Comparison of ENCODE assay signal across 28 cellular contexts in the genomic region with DNA sequence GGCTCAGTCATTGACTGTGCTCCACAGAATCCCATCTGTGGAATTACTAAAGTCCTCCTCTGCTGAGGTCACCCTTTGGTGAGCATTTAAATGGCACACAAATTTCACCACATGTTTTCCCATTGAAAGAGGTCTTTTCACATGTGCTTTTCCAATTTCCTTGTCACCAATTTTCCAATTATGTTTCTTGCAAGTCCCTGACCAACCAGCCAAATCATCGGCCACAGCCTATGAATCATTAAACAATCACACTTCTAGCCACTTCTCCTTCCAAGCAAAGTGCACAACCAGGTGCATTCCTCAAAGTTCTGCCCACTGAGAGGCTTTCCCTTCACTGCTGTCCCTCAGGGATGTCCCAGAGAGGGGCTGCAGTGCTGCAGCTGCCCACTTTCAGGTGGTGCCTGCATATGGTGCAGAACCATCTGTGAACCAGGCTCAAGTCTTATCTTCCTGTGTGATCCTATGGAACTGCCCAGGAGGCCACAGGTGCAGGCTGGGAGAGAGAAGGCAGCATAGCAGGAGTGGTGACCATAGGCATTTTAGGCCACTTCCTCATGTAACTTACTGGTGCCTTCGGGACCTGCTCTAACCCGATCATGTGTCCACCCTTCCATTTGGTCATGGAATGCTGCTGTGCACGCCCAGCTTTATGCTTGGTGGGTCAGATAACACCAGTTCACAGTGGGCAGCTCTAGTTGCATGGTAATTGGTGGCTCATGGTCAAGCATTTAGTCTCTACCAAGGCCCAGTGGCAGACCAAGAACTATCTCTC.
DNase-seq lines count a peak whose midpoint lies in the region; ATAC-seq and TF ChIP-seq lines count a peak whose summit lies in the region.
"Had no signal": no experiment of that assay in that cellular context is flagged by ENCODE, and none has a peak within 500 bp of the region (broad histone marks: within the 10 kb centered on the region; RNA-seq: fewer than 3 reads in every experiment).

No MANE protein-coding gene starts in this region.

- H3K4me3 ChIP-seq in endodermal cell (ENCODE audit: low read length) = no peak overlapping the region
- H3K4me3 ChIP-seq in suprapubic skin = no peak overlapping the region
- H3K4me3 ChIP-seq: adrenal gland; BLaER1 treated with 17β-estradiol and CSF1 and Interleukin-3, amounts not matched to agents 10 nM and 100 nM; SJSA1 had no signal

- no peak overlapping the region for H3K4me3 Mint-ChIP-seq in endodermal cell
- no peak overlapping the region for H3K4me3 Mint-ChIP-seq in natural killer cell treated with Interleukin-12 subunit alpha and Interleukin-12 subunit beta and Interleukin-15 and Interleukin-18, amount 100 ng/mL, for 72 hours
- H3K4me3 Mint-ChIP-seq: activated T-cell treated with anti-CD3 and anti-CD28 coated beads, Interleukin-2, amount 50 U/mL, for 72 hours; brain; H9; naive thymus-derived CD8-positive, alpha-beta T cell; stimulated activated naive B cell treated with anti-CD40 and anti-IgM and Interleukin-4, amounts not matched to agents 10 μg/mL and 1 μg/mL and 100 μg/mL, for 72 hours had no signal

- no peaks in the 10 kb centered on the region for H3K27me3 ChIP-seq in endodermal cell (ENCODE audit: control insufficient read depth, insufficient read depth, low read length, poor library complexity, severe bottlenecking)
- H3K27me3 ChIP-seq in suprapubic skin = no peaks in the 10 kb centered on the region
- H3K27me3 ChIP-seq: adrenal gland; BLaER1 treated with 17β-estradiol and CSF1 and Interleukin-3, amounts not matched to agents 10 nM and 100 nM; SJSA1 had no signal

- TF ChIP-seq POLR2A in suprapubic skin (IDR thresholded peaks at IDR 0.05) = no peak

- H3K9me3 ChIP-seq in endodermal cell (ENCODE audit: control insufficient read depth, low read length) (no peaks in the 10 kb centered on the region), suprapubic skin (no peaks in the 10 kb centered on the region)
- H3K9me3 ChIP-seq: adrenal gland had no signal

- no peak overlapping the region for H3K27ac ChIP-seq in endodermal cell (ENCODE audit: low read depth, low read length)
- no peak overlapping the region for H3K27ac ChIP-seq in suprapubic skin
- H3K27ac ChIP-seq: 22Rv1; adrenal gland; BLaER1 treated with 17β-estradiol and CSF1 and Interleukin-3, amounts not matched to agents 10 nM and 100 nM had no signal

- H3K9me3 Mint-ChIP-seq in endodermal cell = no peaks in the 10 kb centered on the region
- H3K9me3 Mint-ChIP-seq in natural killer cell treated with Interleukin-12 subunit alpha and Interleukin-12 subunit beta and Interleukin-15 and Interleukin-18, amount 100 ng/mL, for 72 hours = no peaks in the 10 kb centered on the region
- H3K9me3 Mint-ChIP-seq: activated T-cell treated with anti-CD3 and anti-CD28 coated beads, Interleukin-2, amount 50 U/mL, for 72 hours; H9; naive thymus-derived CD8-positive, alpha-beta T cell; stimulated activated naive B cell treated with anti-CD40 and anti-IgM and Interleukin-4, amounts not matched to agents 10 μg/mL and 1 μg/mL and 100 μg/mL, for 72 hours had no signal

- no peak for TF ChIP-seq EP300 in suprapubic skin (IDR thresholded peaks at IDR 0.05)

- H3K36me3 ChIP-seq in endodermal cell (ENCODE audit: control insufficient read depth, insufficient read depth, low read length) (no peaks in the 10 kb centered on the region), suprapubic skin (peaks cover 4% of the 10 kb centered on the region)
- H3K36me3 ChIP-seq: adrenal gland had no signal

- H3K27ac Mint-ChIP-seq in endodermal cell = no peak overlapping the region
- H3K27ac Mint-ChIP-seq in natural killer cell treated with Interleukin-12 subunit alpha and Interleukin-12 subunit beta and Interleukin-15 and Interleukin-18, amount 100 ng/mL, for 72 hours = no peak overlapping the region
- H3K27ac Mint-ChIP-seq: activated T-cell treated with anti-CD3 and anti-CD28 coated beads, Interleukin-2, amount 50 U/mL, for 72 hours; H9; naive thymus-derived CD8-positive, alpha-beta T cell; stimulated activated naive B cell treated with anti-CD40 and anti-IgM and Interleukin-4, amounts not matched to agents 10 μg/mL and 1 μg/mL and 100 μg/mL, for 72 hours had no signal

- no peak overlapping the region for H3K9ac ChIP-seq in endodermal cell (ENCODE audit: extremely low read depth, low read length, poor library complexity, severe bottlenecking)
- H3K9ac ChIP-seq: BLaER1 treated with 17β-estradiol and CSF1 and Interleukin-3, amounts not matched to agents 10 nM and 100 nM had no signal

- ATAC-seq in natural killer cell treated with Interleukin-12 subunit alpha and Interleukin-12 subunit beta and Interleukin-15 and Interleukin-18, amount 100 ng/mL, for 72 hours = no peak
- no peak for ATAC-seq in HG02798 (IDR thresholded peaks at IDR 0.05; ENCODE audit: poor library complexity, unreplicated experiment)
- ATAC-seq: activated T-cell treated with anti-CD3 and anti-CD28 coated beads, Interleukin-2, amount 50 U/mL, for 72 hours; naive thymus-derived CD8-positive, alpha-beta T cell; stimulated activated naive B cell treated with anti-CD40 and anti-IgM and Interleukin-4, amounts not matched to agents 10 μg/mL and 1 μg/mL and 100 μg/mL, for 72 hours had no signal

- 90 to 100% methylated on average over 2 to 4 of the region's 4 CpGs for WGBS in endodermal cell (ENCODE audit: insufficient coverage in 1 of 2, insufficient read length in 1 of 2), 2 experiments
- WGBS in suprapubic skin = 95% methylated on average over 4 of the region's 4 CpGs

- TF ChIP-seq CTCF in endodermal cell (conservative IDR thresholded peaks at IDR 0.05) (no peak), suprapubic skin (IDR thresholded peaks at IDR 0.05) (no peak)

- no peaks in the 10 kb centered on the region for H3K4me1 Mint-ChIP-seq in endodermal cell
- no peaks in the 10 kb centered on the region for H3K4me1 Mint-ChIP-seq in natural killer cell treated with Interleukin-12 subunit alpha and Interleukin-12 subunit beta and Interleukin-15 and Interleukin-18, amount 100 ng/mL, for 72 hours (ENCODE audit: low read depth in 2 of 2)
- H3K4me1 Mint-ChIP-seq: H9 had no signal

- no peaks in the 10 kb centered on the region for H3K4me1 ChIP-seq in endodermal cell (ENCODE audit: control insufficient read depth, insufficient read depth, low read length)
- no peaks in the 10 kb centered on the region for H3K4me1 ChIP-seq in suprapubic skin
- H3K4me1 ChIP-seq: adrenal gland had no signal

- no peaks in the 10 kb centered on the region for H3K27me3 Mint-ChIP-seq in endodermal cell (ENCODE audit: insufficient read depth)
- H3K27me3 Mint-ChIP-seq in natural killer cell treated with Interleukin-12 subunit alpha and Interleukin-12 subunit beta and Interleukin-15 and Interleukin-18, amount 100 ng/mL, for 72 hours = no peaks in the 10 kb centered on the region
- H3K27me3 Mint-ChIP-seq: brain; naive thymus-derived CD8-positive, alpha-beta T cell; stimulated activated naive B cell treated with anti-CD40 and anti-IgM and Interleukin-4, amounts not matched to agents 10 μg/mL and 1 μg/mL and 100 μg/mL, for 72 hours had no signal

- no peaks in the 10 kb centered on the region for H3K36me3 Mint-ChIP-seq in endodermal cell (ENCODE audit: low read depth)
- no peaks in the 10 kb centered on the region for H3K36me3 Mint-ChIP-seq in natural killer cell treated with Interleukin-12 subunit alpha and Interleukin-12 subunit beta and Interleukin-15 and Interleukin-18, amount 100 ng/mL, for 72 hours
- H3K36me3 Mint-ChIP-seq: stimulated activated naive B cell treated with anti-CD40 and anti-IgM and Interleukin-4, amounts not matched to agents 10 μg/mL and 1 μg/mL and 100 μg/mL, for 72 hours had no signal

- DNase-seq in DMS53 (lab: John Stamatoyannopoulos, UW) (peak; percentile 43), DMS53 treated with DMSO at 0.1 percent for 48 hours (lab: John Stamatoyannopoulos, UW; ENCODE audit: unreplicated experiment) (no peak), endodermal cell (peak; percentile 17), mesenteric fat pad (ENCODE audit: low spot score) (peak; percentile 64), suprapubic skin (ENCODE audit: low spot score in 2 of 2) (peak; percentile 21 to 45), DMS114 treated with DMSO at 0.1 percent for 48 hours (lab: John Stamatoyannopoulos, UW; ENCODE audit: unreplicated experiment) (no peak)
- DNase-seq in natural killer cell treated with Interleukin-12 subunit alpha and Interleukin-12 subunit beta and Interleukin-15 and Interleukin-18, amount 100 ng/mL, for 72 hours (ENCODE audit: low spot score) = no peak
- DNase-seq: activated CD4-positive, alpha-beta T cell treated with anti-CD3 and anti-CD28 coated beads, Interleukin-2, amount 50 U/mL, for 4 hours; activated naive CD4-positive, alpha-beta T cell treated with Interleukin-2 at 50 U/mL for 16 hours; activated T-cell treated with anti-CD3 and anti-CD28 coated beads, Interleukin-2, amount 50 U/mL, for 72 hours; COR-L47; DMS79; GDM1; H9; hippocampal formation; IMR-90; midbrain; naive thymus-derived CD8-positive, alpha-beta T cell; NCI-H2107; NCI-H345; occipital lobe; stimulated activated naive B cell treated with anti-CD40 and anti-IgM and Interleukin-4, amounts not matched to agents 10 μg/mL and 1 μg/mL and 100 μg/mL, for 72 hours had no signal

Comparison
In these comparisons a context has a peak if more than half of its experiments do, and no peak if none do; other contexts are left out.
1. DNase-seq: peak in DMS53 (single experiment), endodermal cell (single experiment), mesenteric fat pad (single experiment) and suprapubic skin (2 of 2); none in DMS53 treated with DMSO at 0.1 percent for 48 hours (single experiment), DMS114 treated with DMSO at 0.1 percent for 48 hours (single experiment) and natural killer cell treated with Interleukin-12 subunit alpha and Interleukin-12 subunit beta and Interleukin-15 and Interleukin-18, amount 100 ng/mL, for 72 hours (single experiment).